ENCODE assay signal across 8 cellular contexts in the genomic region with DNA sequence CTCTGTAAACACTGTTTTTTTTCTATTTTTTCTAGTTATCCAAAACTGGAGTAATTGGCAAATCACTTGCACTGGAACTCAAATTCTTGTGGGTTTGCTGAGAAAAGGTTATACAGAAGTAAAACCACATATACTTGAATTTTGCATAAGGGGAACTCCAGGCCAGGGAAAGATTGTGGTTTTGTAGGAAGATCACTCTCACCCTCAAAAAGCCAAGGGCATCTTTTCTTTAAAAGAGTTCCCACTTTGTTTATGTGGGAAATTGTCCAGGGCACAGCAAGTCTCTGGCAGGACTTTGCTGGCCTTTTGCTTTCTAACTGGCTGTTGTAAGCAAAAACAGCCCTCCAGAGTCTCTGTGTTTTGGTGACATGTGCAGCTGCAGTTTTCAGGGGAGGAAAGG.
DNase-seq lines count a peak whose midpoint lies in the region; ATAC-seq, FAIRE-seq and TF ChIP-seq lines count a peak whose summit lies in the region.

No MANE protein-coding gene starts in this region.

- H3K4me1 ChIP-seq in osteoblast (ENCODE audit: insufficient read depth, low read length) (peaks cover 9% of the 10 kb centered on the region), small intestine (ENCODE audit: control insufficient read depth in 2 of 2, insufficient read depth in 1 of 2, low read depth in 1 of 2, low read length in 1 of 2) (no peaks in the 10 kb centered on the region)

- H3K36me3 ChIP-seq in osteoblast (ENCODE audit: insufficient read depth, low read length) = no peaks in the 10 kb centered on the region
- H3K36me3 ChIP-seq in small intestine (ENCODE audit: control insufficient read depth in 2 of 2, insufficient read depth in 2 of 2, low read length in 2 of 2) = no peaks in the 10 kb centered on the region

- DNase-seq in ELR (ENCODE audit: low read depth) (peak; percentile 67), HS-27A (ENCODE audit: low read depth) (peak; percentile 23), cardiac fibroblast (ENCODE audit: low read depth in 2 of 2) (peak; percentile 88 to 93), osteoblast (ENCODE audit: insufficient read length, low spot score, missing footprints) (peak; percentile 88), NCI-H146 (lab: John Stamatoyannopoulos, UW) (no peak), middle frontal gyrus (ENCODE audit: extremely low spot score, low spot score) (no peak), small intestine (no peak)

- H3K4me3 ChIP-seq in cardiac fibroblast (replicated peaks in 1 of 2; ENCODE audit: low read depth in 2 of 2, low read length in 2 of 2) = no peak overlapping the region
- H3K4me3 ChIP-seq in osteoblast (ENCODE audit: insufficient read depth, low read length) = no peak overlapping the region
- no peak overlapping the region for H3K4me3 ChIP-seq in small intestine (ENCODE audit: low read depth in 1 of 2, low read length in 2 of 2)

- peak overlapping the region; percentile 33 for H3K4me2 ChIP-seq in osteoblast (ENCODE audit: insufficient read depth, low read length)

- no peaks in the 10 kb centered on the region for H3K79me2 ChIP-seq in osteoblast (ENCODE audit: insufficient read depth, low read length)

- H3K9me3 ChIP-seq in osteoblast (ENCODE audit: low read depth, low read length) (no peaks in the 10 kb centered on the region), small intestine (ENCODE audit: control insufficient read depth, low read depth) (no peaks in the 10 kb centered on the region)

- H3K27me3 ChIP-seq in osteoblast (ENCODE audit: insufficient read depth, low read length) (no peaks in the 10 kb centered on the region), small intestine (ENCODE audit: control insufficient read depth in 2 of 2, insufficient read depth in 2 of 2, low read length in 2 of 2) (no peaks in the 10 kb centered on the region)

- no peak overlapping the region for H2AFZ ChIP-seq in osteoblast (ENCODE audit: low read length)

- TF ChIP-seq CTCF in cardiac fibroblast (IDR thresholded peaks at IDR 0.05; ENCODE audit: low read depth, low read length) (no peak), osteoblast (IDR thresholded peaks at IDR 0.05; ENCODE audit: extremely low read depth, low read depth, low read length) (no peak)

- H3K27ac ChIP-seq in osteoblast (ENCODE audit: low read depth, low read length) (no peak overlapping the region), small intestine (ENCODE audit: low read depth in 1 of 2, low read length in 1 of 2) (peak overlapping the region in 1 of 2 donors; percentile 8)

- FAIRE-seq in small intestine (lab: Jason Lieb, UNC) = no peak

- H4K20me1 ChIP-seq in osteoblast (ENCODE audit: insufficient read depth, low read length) = no peaks in the 10 kb centered on the region

- peak; percentile 84 for ATAC-seq in GM21447 (IDR thresholded peaks at IDR 0.05; ENCODE audit: unreplicated experiment)

Comparison
In these comparisons a context has a peak if more than half of its experiments do, and no peak if none do; other contexts are left out.
1. DNase-seq: peak in ELR (single experiment), HS-27A (single experiment), cardiac fibroblast (2 of 2) and osteoblast (single experiment); none in NCI-H146 (single experiment), middle frontal gyrus (single experiment) and small intestine (single experiment).